ENCODE assay signal across 32 cellular contexts in genomic region chr13:25840931-25841330, GRCh38.
"Had no signal": no experiment of that assay in that cellular context is flagged by ENCODE, and none has a peak within 500 bp of the region (broad histone marks: within the 10 kb centered on the region; RNA-seq: fewer than 3 reads in every experiment).

No MANE protein-coding gene starts in this region.

- H3K4me1 ChIP-seq: body of pancreas, gastroesophageal sphincter, parathyroid adenoma, psoas muscle, stomach, vagina had no signal

- H3K27me3 ChIP-seq: body of pancreas, cardiac muscle cell, dorsolateral prefrontal cortex, gastroesophageal sphincter, stomach, thyroid gland, upper lobe of left lung, vagina had no signal

- ATAC-seq: activated T-cell treated with anti-CD3 and anti-CD28 coated beads, Interleukin-2, amount 50 U/mL, for 72 hours; body of pancreas; effector memory CD8-positive, alpha-beta T cell; gastroesophageal sphincter; heart left ventricle; left lung; naive thymus-derived CD4-positive, alpha-beta T cell; psoas muscle; stimulated activated naive B cell treated with anti-CD40 and anti-IgM and Interleukin-4, amounts not matched to agents 10 μg/mL and 1 μg/mL and 100 μg/mL, for 72 hours had no signal

- H3K9ac ChIP-seq: parathyroid adenoma had no signal

- H3K79me2 ChIP-seq: parathyroid adenoma had no signal

- FAIRE-seq: TTC549 had no signal

- H3K27ac ChIP-seq: body of pancreas, cardiac muscle cell, coronary artery, dorsolateral prefrontal cortex, gastroesophageal sphincter, heart left ventricle, left lung, parathyroid adenoma, psoas muscle, stomach, thyroid gland, upper lobe of left lung, vagina, VCaP had no signal

- DNase-seq: activated CD4-positive, alpha-beta T cell treated with anti-CD3 and anti-CD28 coated beads for 4 hours; activated CD4-positive, alpha-beta T cell treated with anti-CD3 and anti-CD28 coated beads, Interleukin-2, amount 50 U/mL, for 4 hours; activated naive CD4-positive, alpha-beta T cell; activated T-cell treated with anti-CD3 and anti-CD28 coated beads for 4 hours; activated T-cell treated with anti-CD3 and anti-CD28 coated beads, Interleukin-2, amount 50 U/mL, for 72 hours; anterior cingulate cortex; body of pancreas; cerebellar nuclear complex; dorsolateral prefrontal cortex; effector memory CD8-positive, alpha-beta T cell; erythroblast; heart left ventricle; left lung; midbrain; naive thymus-derived CD4-positive, alpha-beta T cell; nucleus accumbens; psoas muscle; stimulated activated CD4-positive, alpha-beta T cell treated with anti-CD3 and anti-CD28 coated beads, Interleukin-15, amount 100 ng/mL, for 24 hours; stimulated activated CD4-positive, alpha-beta T cell treated with anti-CD3 and anti-CD28 coated beads, Interleukin-2, amount 100 ng/mL, for 24 hours; stimulated activated naive B cell treated with anti-CD40 and anti-IgM and Interleukin-4, amounts not matched to agents 10 μg/mL and 1 μg/mL and 100 μg/mL, for 72 hours; stomach; T-helper 9 cell; thyroid gland; upper lobe of left lung had no signal

- H3K4me3 ChIP-seq: body of pancreas, cardiac muscle cell, coronary artery, dorsolateral prefrontal cortex, gastroesophageal sphincter, heart left ventricle, left lung, lung, psoas muscle, stomach, thyroid gland, upper lobe of left lung, vagina had no signal

- H3K9me3 ChIP-seq: body of pancreas, gastroesophageal sphincter, heart left ventricle, left lung, psoas muscle, stomach, thyroid gland, upper lobe of left lung, vagina had no signal

- H3K36me3 ChIP-seq: cardiac muscle cell, gastroesophageal sphincter, heart left ventricle, left lung, stomach, thyroid gland, upper lobe of left lung, vagina had no signal

- H2AFZ ChIP-seq: parathyroid adenoma had no signal
